ENCODE assay signal across 29 cellular contexts in genomic region chr6:126419901-126420300, GRCh38.
"Had no signal": no experiment of that assay in that cellular context is flagged by ENCODE, and none has a peak within 500 bp of the region (broad histone marks: within the 10 kb centered on the region; RNA-seq: fewer than 3 reads in every experiment).

No MANE protein-coding gene starts in this region.

- FAIRE-seq: urothelium cell line had no signal

- H3K4me1 Mint-ChIP-seq: stimulated activated effector memory CD8-positive, alpha-beta T cell treated with anti-CD3 and anti-CD28 coated beads, Interleukin-12 subunit alpha, Interleukin-12 subunit beta, amount 100 ng/mL, for 72 hours; stimulated activated memory B cell treated with anti-CD40 and anti-IgM and Interleukin-4, amounts not matched to agents 10 μg/mL and 1 μg/mL and 100 μg/mL, for 72 hours; stimulated activated naive B cell treated with anti-CD40 and anti-IgM and Interleukin-4, amounts not matched to agents 10 μg/mL and 1 μg/mL and 100 μg/mL, for 72 hours; stimulated activated naive CD8-positive, alpha-beta T cell treated with anti-CD3 and anti-CD28 coated beads, Interleukin-15, amount 100 ng/mL, for 72 hours had no signal

- DNase-seq: stimulated activated CD4-positive, alpha-beta T cell treated with anti-CD3 and anti-CD28 coated beads, Interleukin-2, amount 100 ng/mL, for 48 hours; stimulated activated CD4-positive, alpha-beta T cell treated with anti-CD3 and anti-CD28 coated beads, Interleukin-4, amount 100 ng/mL, for 1 hour; stimulated activated CD4-positive, alpha-beta T cell treated with anti-CD3 and anti-CD28 coated beads, Interleukin-4, amount 100 ng/mL, for 24 hours; stimulated activated CD4-positive, alpha-beta T cell treated with anti-CD3 and anti-CD28 coated beads, Interleukin-4, amount 100 ng/mL, for 4 hours; stimulated activated CD8-positive, alpha-beta memory T cell treated with anti-CD3 and anti-CD28 coated beads, Interleukin-4, amount 100 ng/mL, for 48 hours; stimulated activated naive B cell treated with anti-CD40 and anti-IgM and Interleukin-4, amounts not matched to agents 10 μg/mL and 1 μg/mL and 100 μg/mL, for 72 hours; stimulated activated naive CD4-positive, alpha-beta T cell; stimulated activated naive CD4-positive, alpha-beta T cell treated with Interleukin-2 at 50 U/mL for 16 hours; stimulated activated naive CD8-positive, alpha-beta T cell treated with anti-CD3 and anti-CD28 coated beads, Interleukin-15, amount 100 ng/mL, for 72 hours; stimulated activated naive CD8-positive, alpha-beta T cell treated with anti-CD3 and anti-CD28 coated beads, Interleukin-15, Interleukin-2, amounts not matched to agents 100 U/mL and 50 U/mL, for 24 hours; stomach; substantia nigra; testis; thyroid gland; tibial artery; transverse colon; trophoblast cell; upper lobe of left lung; upper lobe of right lung; uterus had no signal

- H3K27ac Mint-ChIP-seq: stimulated activated effector memory CD8-positive, alpha-beta T cell treated with anti-CD3 and anti-CD28 coated beads, Interleukin-12 subunit alpha, Interleukin-12 subunit beta, amount 100 ng/mL, for 72 hours; stimulated activated memory B cell treated with anti-CD40 and anti-IgM and Interleukin-4, amounts not matched to agents 10 μg/mL and 1 μg/mL and 100 μg/mL, for 72 hours; stimulated activated naive B cell treated with anti-CD40 and anti-IgM and Interleukin-4, amounts not matched to agents 10 μg/mL and 1 μg/mL and 100 μg/mL, for 72 hours; stimulated activated naive CD8-positive, alpha-beta T cell treated with anti-CD3 and anti-CD28 coated beads, Interleukin-15, amount 100 ng/mL, for 72 hours; stimulated activated naive CD8-positive, alpha-beta T cell treated with anti-CD3 and anti-CD28 coated beads, Interleukin-15, Interleukin-2, amounts not matched to agents 100 ng/mL and 50 ng/mL, for 24 hours; type B pancreatic cell had no signal

- H3K36me3 Mint-ChIP-seq: stimulated activated effector memory CD8-positive, alpha-beta T cell treated with anti-CD3 and anti-CD28 coated beads, Interleukin-12 subunit alpha, Interleukin-12 subunit beta, amount 100 ng/mL, for 72 hours; stimulated activated memory B cell treated with anti-CD40 and anti-IgM and Interleukin-4, amounts not matched to agents 10 μg/mL and 1 μg/mL and 100 μg/mL, for 72 hours; stimulated activated naive B cell treated with anti-CD40 and anti-IgM and Interleukin-4, amounts not matched to agents 10 μg/mL and 1 μg/mL and 100 μg/mL, for 72 hours had no signal

- ATAC-seq: stimulated activated effector memory CD8-positive, alpha-beta T cell treated with anti-CD3 and anti-CD28 coated beads, Interleukin-12 subunit alpha, Interleukin-12 subunit beta, amount 100 ng/mL, for 72 hours; stimulated activated memory B cell treated with anti-CD40 and anti-IgM and Interleukin-4, amounts not matched to agents 10 μg/mL and 1 μg/mL and 100 μg/mL, for 72 hours; stimulated activated naive B cell treated with anti-CD40 and anti-IgM and Interleukin-4, amounts not matched to agents 10 μg/mL and 1 μg/mL and 100 μg/mL, for 72 hours; stimulated activated naive CD8-positive, alpha-beta T cell treated with anti-CD3 and anti-CD28 coated beads, Interleukin-15, amount 100 ng/mL, for 72 hours; stimulated activated naive CD8-positive, alpha-beta T cell treated with anti-CD3 and anti-CD28 coated beads, Interleukin-15, Interleukin-2, amounts not matched to agents 100 U/mL and 50 U/mL, for 24 hours; upper lobe of right lung had no signal

- H3K4me3 ChIP-seq: stomach, suprapubic skin, testis, thoracic aorta, thyroid gland, tibial artery, tibial nerve, transverse colon, upper lobe of left lung, upper lobe of right lung, uterus, vagina had no signal

- H3K27me3 Mint-ChIP-seq: stimulated activated memory B cell treated with anti-CD40 and anti-IgM and Interleukin-4, amounts not matched to agents 10 μg/mL and 1 μg/mL and 100 μg/mL, for 72 hours; stimulated activated naive B cell treated with anti-CD40 and anti-IgM and Interleukin-4, amounts not matched to agents 10 μg/mL and 1 μg/mL and 100 μg/mL, for 72 hours; stimulated activated naive CD8-positive, alpha-beta T cell treated with anti-CD3 and anti-CD28 coated beads, Interleukin-15, amount 100 ng/mL, for 72 hours; stimulated activated naive CD8-positive, alpha-beta T cell treated with anti-CD3 and anti-CD28 coated beads, Interleukin-15, Interleukin-2, amounts not matched to agents 100 ng/mL and 50 ng/mL, for 24 hours; type B pancreatic cell had no signal

- H3K4me3 Mint-ChIP-seq: stimulated activated effector memory CD8-positive, alpha-beta T cell treated with anti-CD3 and anti-CD28 coated beads, Interleukin-12 subunit alpha, Interleukin-12 subunit beta, amount 100 ng/mL, for 72 hours; stimulated activated memory B cell treated with anti-CD40 and anti-IgM and Interleukin-4, amounts not matched to agents 10 μg/mL and 1 μg/mL and 100 μg/mL, for 72 hours; stimulated activated naive B cell treated with anti-CD40 and anti-IgM and Interleukin-4, amounts not matched to agents 10 μg/mL and 1 μg/mL and 100 μg/mL, for 72 hours; stimulated activated naive CD8-positive, alpha-beta T cell treated with anti-CD3 and anti-CD28 coated beads, Interleukin-15, amount 100 ng/mL, for 72 hours; stimulated activated naive CD8-positive, alpha-beta T cell treated with anti-CD3 and anti-CD28 coated beads, Interleukin-15, Interleukin-2, amounts not matched to agents 100 ng/mL and 50 ng/mL, for 24 hours; type B pancreatic cell had no signal

- H3K9me3 Mint-ChIP-seq: stimulated activated memory B cell treated with anti-CD40 and anti-IgM and Interleukin-4, amounts not matched to agents 10 μg/mL and 1 μg/mL and 100 μg/mL, for 72 hours had no signal

- H3K4me1 ChIP-seq: stomach, suprapubic skin, testis, thyroid gland, tibial artery, tibial nerve, transverse colon, upper lobe of left lung, upper lobe of right lung, uterus, vagina had no signal

- H3K27me3 ChIP-seq: stomach, suprapubic skin, testis, thyroid gland, tibial artery, tibial nerve, transverse colon, upper lobe of left lung, upper lobe of right lung, uterus, vagina had no signal

- H3K9me3 ChIP-seq: stomach, suprapubic skin, testis, thoracic aorta, thyroid gland, tibial artery, tibial nerve, transverse colon, upper lobe of left lung, upper lobe of right lung, uterus, vagina had no signal

- H3K27ac ChIP-seq: stomach, suprapubic skin, testis, thoracic aorta, thyroid gland, tibial artery, tibial nerve, transverse colon, upper lobe of left lung, upper lobe of right lung, uterus, vagina had no signal

- H3K36me3 ChIP-seq: stomach, suprapubic skin, thoracic aorta, thyroid gland, tibial artery, tibial nerve, transverse colon, upper lobe of left lung, upper lobe of right lung, uterus, vagina had no signal
